In the genomic region with DNA sequence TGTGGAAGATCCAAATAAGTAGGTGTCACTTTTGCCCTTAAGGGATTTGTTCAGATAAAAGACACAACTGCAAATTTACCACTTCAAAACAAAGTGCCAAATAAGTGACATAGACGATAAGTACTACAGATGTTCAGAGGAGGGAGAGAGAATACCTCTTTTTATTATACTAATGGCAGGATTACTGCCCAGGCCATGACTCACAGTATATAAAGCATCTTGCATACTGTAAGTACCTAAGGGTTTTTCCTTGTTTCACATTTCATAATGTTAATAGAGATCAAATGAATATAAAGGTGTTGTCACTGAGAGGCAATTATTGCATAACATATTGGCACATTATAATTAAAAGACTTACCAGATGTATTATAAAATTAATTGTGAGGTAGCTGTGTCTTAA, we compare ENCODE assay signal across 21 cellular contexts. TPM values are rescaled to one million over a fixed set of nuclear protein-coding genes. Genes with fewer than 3 reads are reported as not detected.
DNase-seq lines count a peak whose midpoint lies in the region; ATAC-seq and TF ChIP-seq lines count a peak whose summit lies in the region.
"Had no signal": no experiment of that assay in that cellular context is flagged by ENCODE, and none has a peak within 500 bp of the region (broad histone marks: within the 10 kb centered on the region; RNA-seq: fewer than 3 reads in every experiment).

No MANE protein-coding gene starts in this region.

- BruUV-seq in MCF 10A (replicated peaks; lab: Mats Ljungman, UMichigan) = no TSS peak

- H3K27me3 Mint-ChIP-seq in MCF 10A (ENCODE audit: insufficient read depth, unreplicated experiment) = no peaks in the 10 kb centered on the region
- H3K27me3 Mint-ChIP-seq: naive thymus-derived CD4-positive, alpha-beta T cell had no signal

- peaks cover 10% of the 10 kb centered on the region for H3K4me1 Mint-ChIP-seq in MCF 10A (ENCODE audit: insufficient read depth, unreplicated experiment)
- H3K4me1 Mint-ChIP-seq: activated CD4-positive, alpha-beta memory T cell treated with anti-CD3 and anti-CD28 coated beads, Interleukin-2, amount 10 ng/mL, durations not matched to agents 7 days and 5 days; naive thymus-derived CD4-positive, alpha-beta T cell had no signal

- H3K4me1 ChIP-seq in breast epithelium (no peaks in the 10 kb centered on the region), RWPE2 (ENCODE audit: insufficient read depth, poor library complexity, severe bottlenecking) (peaks cover 6% of the 10 kb centered on the region), Peyer's patch (no peaks in the 10 kb centered on the region)
- H3K4me1 ChIP-seq: parathyroid adenoma, right lobe of liver, suprapubic skin had no signal

- TF ChIP-seq POLR2A in breast epithelium (IDR thresholded peaks at IDR 0.05) (no peak), Peyer's patch (IDR thresholded peaks at IDR 0.05) (no peak)

- H3K27ac ChIP-seq in breast epithelium = no peak overlapping the region
- H3K27ac ChIP-seq in RWPE2 (ENCODE audit: poor library complexity, severe bottlenecking) = no peak overlapping the region
- H3K27ac ChIP-seq in RWPE1 = no peak overlapping the region
- H3K27ac ChIP-seq in Peyer's patch = no peak overlapping the region
- H3K27ac ChIP-seq: cardiac muscle cell, parathyroid adenoma, PC-9, right lobe of liver, suprapubic skin, VCaP had no signal

- H3K27ac Mint-ChIP-seq in MCF 10A (ENCODE audit: low read depth, unreplicated experiment) = no peak overlapping the region
- H3K27ac Mint-ChIP-seq: activated CD4-positive, alpha-beta memory T cell treated with anti-CD3 and anti-CD28 coated beads, Interleukin-2, amount 10 ng/mL, durations not matched to agents 7 days and 5 days; naive thymus-derived CD4-positive, alpha-beta T cell had no signal

- no peaks in the 10 kb centered on the region for H3K9me3 ChIP-seq in breast epithelium
- H3K9me3 ChIP-seq in RWPE2 (ENCODE audit: severe bottlenecking) = no peaks in the 10 kb centered on the region
- no peaks in the 10 kb centered on the region for H3K9me3 ChIP-seq in Peyer's patch
- H3K9me3 ChIP-seq: right lobe of liver, suprapubic skin had no signal

- H3K4me3 ChIP-seq in breast epithelium (no peak overlapping the region), RWPE2 (ENCODE audit: severe bottlenecking) (no peak overlapping the region), fibroblast of mammary gland (ENCODE audit: control insufficient read depth, low read depth, low read length) (no peak overlapping the region), Peyer's patch (no peak overlapping the region)
- H3K4me3 ChIP-seq: cardiac muscle cell, PC-9, right lobe of liver, suprapubic skin had no signal

- POLR2A ChIA-PET in MCF 10A (lab: Yijun Ruan, JAX) (interaction anchor here (0.7 to 1.0 kb wide), 2 partner anchors 9 to 44 kb away, joined by 3 read pairs; no protein-coding TSS in a partner anchor), RWPE1 (lab: Yijun Ruan, JAX; ENCODE audit: low non-redundant PET) (no interaction called here)

- no peaks in the 10 kb centered on the region for H3K27me3 ChIP-seq in breast epithelium
- no peaks in the 10 kb centered on the region for H3K27me3 ChIP-seq in RWPE2 (ENCODE audit: insufficient read depth, poor library complexity, severe bottlenecking)
- no peaks in the 10 kb centered on the region for H3K27me3 ChIP-seq in Peyer's patch
- H3K27me3 ChIP-seq: cardiac muscle cell, right lobe of liver, suprapubic skin had no signal

- ATAC-seq in RWPE2 (ENCODE audit: low read depth) = peak; percentile 66; the same call in 2 of the 3 replicates
- no peak for ATAC-seq in HG03469 (IDR thresholded peaks at IDR 0.05; ENCODE audit: unreplicated experiment)
- ATAC-seq: left colon; naive thymus-derived CD4-positive, alpha-beta T cell; right lobe of liver had no signal

- TF ChIP-seq CTCF in MCF 10A (IDR thresholded peaks at IDR 0.05; ENCODE audit: unreplicated experiment) = no peak
- TF ChIP-seq CTCF in breast epithelium (IDR thresholded peaks at IDR 0.05) = no peak
- no peak for TF ChIP-seq CTCF in RWPE2 (IDR thresholded peaks at IDR 0.05; ENCODE audit: poor library complexity, severe bottlenecking)
- TF ChIP-seq CTCF in fibroblast of mammary gland (conservative IDR thresholded peaks at IDR 0.05; ENCODE audit: control insufficient read depth, insufficient read depth, low read depth, low read length) = no peak
- no peak for TF ChIP-seq CTCF in RWPE1 (conservative IDR thresholded peaks at IDR 0.05; ENCODE audit: low read depth)
- TF ChIP-seq CTCF in Peyer's patch (IDR thresholded peaks at IDR 0.05) = no peak

- H3K36me3 ChIP-seq in breast epithelium (no peaks in the 10 kb centered on the region), RWPE2 (ENCODE audit: low read depth) (peaks cover 8% of the 10 kb centered on the region; the same call in 1 of the 2 replicates), Peyer's patch (no peaks in the 10 kb centered on the region)
- H3K36me3 ChIP-seq: right lobe of liver had no signal

- H3K4me3 Mint-ChIP-seq in MCF 10A (ENCODE audit: unreplicated experiment) = no peak overlapping the region
- H3K4me3 Mint-ChIP-seq: activated CD4-positive, alpha-beta memory T cell treated with anti-CD3 and anti-CD28 coated beads, Interleukin-2, amount 10 ng/mL, durations not matched to agents 7 days and 5 days; naive thymus-derived CD4-positive, alpha-beta T cell had no signal

- CTCF ChIA-PET in MCF 10A (lab: Yijun Ruan, JAX) (no interaction called here), RWPE1 (lab: Yijun Ruan, JAX) (no interaction called here)

- peak; percentile 25 for DNase-seq in MCF 10A (ENCODE audit: unreplicated experiment)
- no peak for DNase-seq in breast epithelium (ENCODE audit: low spot score in 2 of 2)
- no peak for DNase-seq in RWPE2 (ENCODE audit: low spot score)
- DNase-seq in fibroblast of mammary gland (ENCODE audit: low read depth) = peak; percentile 36
- DNase-seq in RWPE1 (ENCODE audit: low spot score) = no peak
- no peak for DNase-seq in Peyer's patch
- no peak for DNase-seq in islet precursor cell
- DNase-seq: activated CD4-positive, alpha-beta memory T cell treated with anti-CD3 and anti-CD28 coated beads, Interleukin-2, amount 10 ng/mL, durations not matched to agents 7 days and 5 days; activated gamma-delta T cell treated with Interleukin-2 at 50 U/mL for 16 hours; activated T-cell treated with anti-CD3 and anti-CD28 coated beads for 4 hours; DMS53; left colon; naive thymus-derived CD4-positive, alpha-beta T cell; NCI-H748 treated with DMSO at 0.1 percent for 48 hours; PC-9; right lobe of liver had no signal

- no peaks in the 10 kb centered on the region for H3K9me3 Mint-ChIP-seq in MCF 10A (ENCODE audit: unreplicated experiment)

- peaks cover 24% of the 10 kb centered on the region for H3K36me3 Mint-ChIP-seq in MCF 10A (ENCODE audit: insufficient read depth, unreplicated experiment)
- H3K36me3 Mint-ChIP-seq: naive thymus-derived CD4-positive, alpha-beta T cell had no signal

- intact Hi-C loops in MCF 10A (cut with micrococcal nuclease) (no loop called here), breast epithelium (cut with DNase I; ENCODE audit: low total_unique reads) (no loop called here)

RNA-seq across cellular contexts. Expression of a gene that starts 46.4 kb away (rescaled TPM):
- 23.0 and 28.3 TPM in 2 replicates for total RNA-seq in MCF 10A (2022)
- total RNA-seq in breast epithelium = 10 to 100 TPM; 36.3 to 49.6 (median 41.3) TPM
- total RNA-seq in Peyer's patch = 10 to 100 TPM in 2 of 4 donors, 1 to 10 TPM in 2; 2.9 to 14.9 (median 8.3) TPM

Comparison
In these comparisons a context has a peak if more than half of its experiments do, and no peak if none do; other contexts are left out.
1. DNase-seq: peak in MCF 10A (single experiment) and fibroblast of mammary gland (single experiment); none in breast epithelium (0 of 2), RWPE2 (single experiment), RWPE1 (single experiment), Peyer's patch (0 of 3) and islet precursor cell (single experiment).